In genomic region chr11:96506041-96506440, GRCh38 we compare ENCODE assay signal across 33 cellular contexts.
"Had no signal": no experiment of that assay in that cellular context is flagged by ENCODE, and none has a peak within 500 bp of the region (broad histone marks: within the 10 kb centered on the region; RNA-seq: fewer than 3 reads in every experiment).

No MANE protein-coding gene starts in this region.

- H3K4me3 ChIP-seq: adrenal gland, body of pancreas, breast epithelium had no signal

- H3K27ac ChIP-seq: adrenal gland, body of pancreas, brain microvascular endothelial cell, breast epithelium, WERI-Rb-1 had no signal

- FAIRE-seq: astrocyte, colon had no signal

- H3K4me1 ChIP-seq: adrenal gland, body of pancreas, breast epithelium had no signal

- H3K36me3 ChIP-seq: adrenal gland, brain microvascular endothelial cell, breast epithelium, WERI-Rb-1 had no signal

- H3K27me3 ChIP-seq: adrenal gland, body of pancreas, brain microvascular endothelial cell, breast epithelium had no signal

- ATAC-seq: activated CD4-positive, alpha-beta T cell treated with anti-CD3 and anti-CD28 coated beads for 36 hours; activated CD4-positive, CD25-positive, alpha-beta regulatory T cell treated with anti-CD3 and anti-CD28 coated beads, Interleukin-2, amount 50 U/mL, for 24 hours; activated CD8-positive, alpha-beta memory T cell treated with anti-CD3 and anti-CD28 coated beads, Interleukin-2, amount 10 ng/mL, durations not matched to agents 7 days and 5 days; activated CD8-positive, alpha-beta T cell treated with anti-CD3 and anti-CD28 coated beads, Interleukin-2, amount 10 ng/mL, durations not matched to agents 7 days and 5 days; body of pancreas; WTC11 had no signal

- DNase-seq: activated CD4-positive, alpha-beta memory T cell treated with anti-CD3 and anti-CD28 coated beads, Interleukin-2, amount 10 ng/mL, durations not matched to agents 7 days and 5 days; activated CD4-positive, alpha-beta T cell treated with anti-CD3 and anti-CD28 coated beads for 1 hour; activated CD4-positive, alpha-beta T cell treated with anti-CD3 and anti-CD28 coated beads for 36 hours; activated CD4-positive, alpha-beta T cell treated with anti-CD3 and anti-CD28 coated beads, Interleukin-2, amount 10 ng/mL, durations not matched to agents 24 days and 14 days; activated CD4-positive, alpha-beta T cell treated with anti-CD3 and anti-CD28 coated beads, Interleukin-2, amount 50 U/mL, for 1 hour; activated CD4-positive, alpha-beta T cell treated with anti-CD3 and anti-CD28 coated beads, Interleukin-2, amount 50 U/mL, for 48 hours; activated CD4-positive, CD25-positive, alpha-beta regulatory T cell; activated CD8-positive, alpha-beta memory T cell treated with anti-CD3 and anti-CD28 coated beads for 24 hours; activated CD8-positive, alpha-beta memory T cell treated with anti-CD3 and anti-CD28 coated beads, Interleukin-2, amount 10 ng/mL, durations not matched to agents 7 days and 5 days; activated CD8-positive, alpha-beta memory T cell treated with anti-CD3 and anti-CD28 coated beads, Interleukin-2, amount 50 U/mL, for 48 hours; activated CD8-positive, alpha-beta T cell treated with anti-CD3 and anti-CD28 coated beads, Interleukin-2, amount 10 ng/mL, durations not matched to agents 7 days and 5 days; activated effector memory CD4-positive, alpha-beta T cell treated with Interleukin-2 at 50 U/mL for 16 hours; activated gamma-delta T cell; activated naive CD4-positive, alpha-beta T cell treated with anti-CD3 and anti-CD28 coated beads, Interleukin-2, amount 10 ng/mL, durations not matched to agents 7 days and 5 days; activated naive CD4-positive, alpha-beta T cell treated with Interleukin-2 at 50 U/mL for 16 hours; activated naive CD8-positive, alpha-beta T cell treated with anti-CD3 and anti-CD28 coated beads, Interleukin-2, amount 10 ng/mL, durations not matched to agents 7 days and 5 days; activated T-cell treated with anti-CD3 and anti-CD28 coated beads, Interleukin-2, amount 50 U/mL, for 24 hours; activated T-cell treated with anti-CD3 and anti-CD28 coated beads, Interleukin-2, amount 50 U/mL, for 48 hours; adrenal gland; amniotic stem cell; aorta; body of pancreas; brain microvascular endothelial cell; central memory CD4-positive, alpha-beta T cell; T-helper 1 cell; T-helper 2 cell; T-helper 9 cell; WERI-Rb-1 had no signal

- H3K9me3 ChIP-seq: adrenal gland, body of pancreas, breast epithelium had no signal
